ENCODE assay signal across 1 cellular context in the genomic region with DNA sequence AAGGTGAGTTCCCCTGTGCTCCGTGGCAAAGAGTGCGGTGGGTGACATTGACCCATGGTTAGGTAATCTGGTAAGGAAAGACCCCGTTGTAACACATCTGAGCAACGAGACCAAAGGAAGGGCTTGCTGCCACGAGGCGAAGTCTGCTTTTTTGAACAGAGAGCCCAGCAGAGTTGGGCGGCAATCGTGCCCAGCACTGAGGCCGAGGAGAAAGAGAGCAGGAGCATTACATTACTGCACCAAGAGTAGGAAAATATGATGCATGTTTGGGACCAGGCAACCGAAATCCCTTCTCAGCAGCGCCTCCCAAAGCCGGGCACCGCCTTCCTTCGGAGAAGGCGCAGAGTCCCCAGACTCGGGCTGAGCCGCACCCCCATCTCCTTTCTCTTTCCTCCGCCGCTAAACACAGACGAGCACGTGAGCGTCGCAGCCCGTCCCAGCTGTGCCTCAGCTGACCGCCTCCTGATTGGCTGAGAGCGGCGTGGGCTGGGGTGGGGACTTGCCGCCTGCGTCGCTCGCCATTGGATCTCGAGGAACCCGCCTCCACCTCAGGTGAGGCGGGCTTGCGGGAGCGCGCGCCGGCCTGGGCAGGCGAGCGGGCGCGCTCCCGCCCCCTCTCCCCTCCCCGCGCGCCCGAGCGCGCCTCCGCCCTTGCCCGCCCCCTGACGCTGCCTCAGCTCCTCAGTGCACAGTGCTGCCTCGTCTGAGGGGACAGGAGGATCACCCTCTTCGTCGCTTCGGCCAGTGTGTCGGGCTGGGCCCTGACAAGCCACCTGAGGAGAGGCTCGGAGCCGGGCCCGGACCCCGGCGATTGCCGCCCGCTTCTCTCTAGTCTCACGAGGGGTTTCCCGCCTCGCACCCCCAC.
TF ChIP-seq lines count a peak whose summit lies in the region.

A gene (plus strand): TSS at position 684 of the 865 bp plus-strand sequence. CDS start 292 bp downstream, outside the sequence.

TF ChIP-seq in HepG2, 621 proteins besides CTCF, POLR2A, EP300 and RAD21 (continued from another document and continues in another):
- TF ChIP-seq, protein P1, sequence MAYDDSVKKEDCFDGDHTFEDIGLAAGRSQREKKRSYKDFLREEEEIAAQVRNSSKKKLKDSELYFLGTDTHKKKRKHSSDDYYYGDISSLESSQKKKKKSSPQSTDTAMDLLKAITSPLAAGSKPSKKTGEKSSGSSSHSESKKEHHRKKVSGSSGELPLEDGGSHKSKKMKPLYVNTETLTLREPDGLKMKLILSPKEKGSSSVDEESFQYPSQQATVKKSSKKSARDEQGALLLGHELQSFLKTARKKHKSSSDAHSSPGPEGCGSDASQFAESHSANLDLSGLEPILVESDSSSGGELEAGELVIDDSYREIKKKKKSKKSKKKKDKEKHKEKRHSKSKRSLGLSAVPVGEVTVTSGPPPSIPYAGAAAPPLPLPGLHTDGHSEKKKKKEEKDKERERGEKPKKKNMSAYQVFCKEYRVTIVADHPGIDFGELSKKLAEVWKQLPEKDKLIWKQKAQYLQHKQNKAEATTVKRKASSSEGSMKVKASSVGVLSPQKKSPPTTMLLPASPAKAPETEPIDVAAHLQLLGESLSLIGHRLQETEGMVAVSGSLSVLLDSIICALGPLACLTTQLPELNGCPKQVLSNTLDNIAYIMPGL (CRISPR knock-in tag; IDR thresholded peaks at IDR 0.05; ENCODE audit: borderline replicate concordance in 1 of 2, low read depth in 1 of 2), result peak; percentile 14 to 55; a peak in 2 of 4 replicates
- TF ChIP-seq CAMTA2 (CRISPR knock-in tag; IDR thresholded peaks at IDR 0.05; ENCODE audit: borderline replicate concordance) (0 out of 2 replicates have a peak, but pooled peaks have one; percentile 35), ZNF781 (CRISPR knock-in tag; IDR thresholded peaks at IDR 0.05; ENCODE audit: borderline replicate concordance, not compliant biosample characterization) (no peak), ZNF788 (CRISPR knock-in tag; IDR thresholded peaks at IDR 0.05; ENCODE audit: borderline replicate concordance) (no peak), ELF4 (CRISPR knock-in tag; IDR thresholded peaks at IDR 0.05; ENCODE audit: borderline replicate concordance) (no peak), FOXC1 (CRISPR knock-in tag; IDR thresholded peaks at IDR 0.05; ENCODE audit: borderline replicate concordance) (peak; percentile 54; the same call in 1 of the 2 replicates), GPN1 (CRISPR knock-in tag; IDR thresholded peaks at IDR 0.05; ENCODE audit: borderline replicate concordance) (peak; percentile 72; the same call in 1 of the 2 replicates), ZNF616 (CRISPR knock-in tag; IDR thresholded peaks at IDR 0.05; ENCODE audit: low read depth) (peak; percentile 66; the same call in 1 of the 2 replicates), AGO2 (optimal IDR thresholded peaks at IDR 0.05; ENCODE audit: low read depth, low read length) (no peak), PHF21A (CRISPR knock-in tag; IDR thresholded peaks at IDR 0.05) (peak; percentile 42), TBX2 (CRISPR knock-in tag; IDR thresholded peaks at IDR 0.05; ENCODE audit: borderline replicate concordance) (peak; percentile 84), IKZF1 (IDR thresholded peaks at IDR 0.05) (no peak), KLF11 (CRISPR knock-in tag; IDR thresholded peaks at IDR 0.05) (peak; percentile 93; the same call in 1 of the 2 replicates), GATA4 (IDR thresholded peaks at IDR 0.05; ENCODE audit: borderline replicate concordance, low read depth) (peak; percentile 73), ZNF776 (CRISPR knock-in tag; IDR thresholded peaks at IDR 0.05) (0 out of 2 replicates have a peak, but pooled peaks have one; percentile 57)
- TF ChIP-seq, protein P2, sequence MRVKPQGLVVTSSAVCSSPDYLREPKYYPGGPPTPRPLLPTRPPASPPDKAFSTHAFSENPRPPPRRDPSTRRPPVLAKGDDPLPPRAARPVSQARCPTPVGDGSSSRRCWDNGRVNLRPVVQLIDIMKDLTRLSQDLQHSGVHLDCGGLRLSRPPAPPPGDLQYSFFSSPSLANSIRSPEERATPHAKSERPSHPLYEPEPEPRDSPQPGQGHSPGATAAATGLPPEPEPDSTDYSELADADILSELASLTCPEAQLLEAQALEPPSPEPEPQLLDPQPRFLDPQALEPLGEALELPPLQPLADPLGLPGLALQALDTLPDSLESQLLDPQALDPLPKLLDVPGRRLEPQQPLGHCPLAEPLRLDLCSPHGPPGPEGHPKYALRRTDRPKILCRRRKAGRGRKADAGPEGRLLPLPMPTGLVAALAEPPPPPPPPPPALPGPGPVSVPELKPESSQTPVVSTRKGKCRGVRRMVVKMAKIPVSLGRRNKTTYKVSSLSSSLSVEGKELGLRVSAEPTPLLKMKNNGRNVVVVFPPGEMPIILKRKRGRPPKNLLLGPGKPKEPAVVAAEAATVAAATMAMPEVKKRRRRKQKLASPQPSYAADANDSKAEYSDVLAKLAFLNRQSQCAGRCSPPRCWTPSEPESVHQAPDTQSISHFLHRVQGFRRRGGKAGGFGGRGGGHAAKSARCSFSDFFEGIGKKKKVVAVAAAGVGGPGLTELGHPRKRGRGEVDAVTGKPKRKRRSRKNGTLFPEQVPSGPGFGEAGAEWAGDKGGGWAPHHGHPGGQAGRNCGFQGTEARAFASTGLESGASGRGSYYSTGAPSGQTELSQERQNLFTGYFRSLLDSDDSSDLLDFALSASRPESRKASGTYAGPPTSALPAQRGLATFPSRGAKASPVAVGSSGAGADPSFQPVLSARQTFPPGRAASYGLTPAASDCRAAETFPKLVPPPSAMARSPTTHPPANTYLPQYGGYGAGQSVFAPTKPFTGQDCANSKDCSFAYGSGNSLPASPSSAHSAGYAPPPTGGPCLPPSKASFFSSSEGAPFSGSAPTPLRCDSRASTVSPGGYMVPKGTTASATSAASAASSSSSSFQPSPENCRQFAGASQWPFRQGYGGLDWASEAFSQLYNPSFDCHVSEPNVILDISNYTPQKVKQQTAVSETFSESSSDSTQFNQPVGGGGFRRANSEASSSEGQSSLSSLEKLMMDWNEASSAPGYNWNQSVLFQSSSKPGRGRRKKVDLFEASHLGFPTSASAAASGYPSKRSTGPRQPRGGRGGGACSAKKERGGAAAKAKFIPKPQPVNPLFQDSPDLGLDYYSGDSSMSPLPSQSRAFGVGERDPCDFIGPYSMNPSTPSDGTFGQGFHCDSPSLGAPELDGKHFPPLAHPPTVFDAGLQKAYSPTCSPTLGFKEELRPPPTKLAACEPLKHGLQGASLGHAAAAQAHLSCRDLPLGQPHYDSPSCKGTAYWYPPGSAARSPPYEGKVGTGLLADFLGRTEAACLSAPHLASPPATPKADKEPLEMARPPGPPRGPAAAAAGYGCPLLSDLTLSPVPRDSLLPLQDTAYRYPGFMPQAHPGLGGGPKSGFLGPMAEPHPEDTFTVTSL (CRISPR knock-in tag; IDR thresholded peaks at IDR 0.05; ENCODE audit: borderline replicate concordance), result 0 out of 2 replicates have a peak, but pooled peaks have one; percentile 15
- TF ChIP-seq, protein P3, sequence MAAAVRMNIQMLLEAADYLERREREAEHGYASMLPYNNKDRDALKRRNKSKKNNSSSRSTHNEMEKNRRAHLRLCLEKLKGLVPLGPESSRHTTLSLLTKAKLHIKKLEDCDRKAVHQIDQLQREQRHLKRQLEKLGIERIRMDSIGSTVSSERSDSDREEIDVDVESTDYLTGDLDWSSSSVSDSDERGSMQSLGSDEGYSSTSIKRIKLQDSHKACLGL (CRISPR knock-in tag; IDR thresholded peaks at IDR 0.05), result peak; percentile 88
- TF ChIP-seq, protein P4, sequence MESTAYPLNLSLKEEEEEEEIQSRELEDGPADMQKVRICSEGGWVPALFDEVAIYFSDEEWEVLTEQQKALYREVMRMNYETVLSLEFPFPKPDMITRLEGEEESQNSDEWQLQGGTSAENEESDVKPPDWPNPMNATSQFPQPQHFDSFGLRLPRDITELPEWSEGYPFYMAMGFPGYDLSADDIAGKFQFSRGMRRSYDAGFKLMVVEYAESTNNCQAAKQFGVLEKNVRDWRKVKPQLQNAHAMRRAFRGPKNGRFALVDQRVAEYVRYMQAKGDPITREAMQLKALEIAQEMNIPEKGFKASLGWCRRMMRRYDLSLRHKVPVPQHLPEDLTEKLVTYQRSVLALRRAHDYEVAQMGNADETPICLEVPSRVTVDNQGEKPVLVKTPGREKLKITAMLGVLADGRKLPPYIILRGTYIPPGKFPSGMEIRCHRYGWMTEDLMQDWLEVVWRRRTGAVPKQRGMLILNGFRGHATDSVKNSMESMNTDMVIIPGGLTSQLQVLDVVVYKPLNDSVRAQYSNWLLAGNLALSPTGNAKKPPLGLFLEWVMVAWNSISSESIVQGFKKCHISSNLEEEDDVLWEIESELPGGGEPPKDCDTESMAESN (CRISPR knock-in tag; conservative IDR thresholded peaks at IDR 0.05), result peak; percentile 24; the same call in 1 of the 2 replicates
- TF ChIP-seq, protein P5, sequence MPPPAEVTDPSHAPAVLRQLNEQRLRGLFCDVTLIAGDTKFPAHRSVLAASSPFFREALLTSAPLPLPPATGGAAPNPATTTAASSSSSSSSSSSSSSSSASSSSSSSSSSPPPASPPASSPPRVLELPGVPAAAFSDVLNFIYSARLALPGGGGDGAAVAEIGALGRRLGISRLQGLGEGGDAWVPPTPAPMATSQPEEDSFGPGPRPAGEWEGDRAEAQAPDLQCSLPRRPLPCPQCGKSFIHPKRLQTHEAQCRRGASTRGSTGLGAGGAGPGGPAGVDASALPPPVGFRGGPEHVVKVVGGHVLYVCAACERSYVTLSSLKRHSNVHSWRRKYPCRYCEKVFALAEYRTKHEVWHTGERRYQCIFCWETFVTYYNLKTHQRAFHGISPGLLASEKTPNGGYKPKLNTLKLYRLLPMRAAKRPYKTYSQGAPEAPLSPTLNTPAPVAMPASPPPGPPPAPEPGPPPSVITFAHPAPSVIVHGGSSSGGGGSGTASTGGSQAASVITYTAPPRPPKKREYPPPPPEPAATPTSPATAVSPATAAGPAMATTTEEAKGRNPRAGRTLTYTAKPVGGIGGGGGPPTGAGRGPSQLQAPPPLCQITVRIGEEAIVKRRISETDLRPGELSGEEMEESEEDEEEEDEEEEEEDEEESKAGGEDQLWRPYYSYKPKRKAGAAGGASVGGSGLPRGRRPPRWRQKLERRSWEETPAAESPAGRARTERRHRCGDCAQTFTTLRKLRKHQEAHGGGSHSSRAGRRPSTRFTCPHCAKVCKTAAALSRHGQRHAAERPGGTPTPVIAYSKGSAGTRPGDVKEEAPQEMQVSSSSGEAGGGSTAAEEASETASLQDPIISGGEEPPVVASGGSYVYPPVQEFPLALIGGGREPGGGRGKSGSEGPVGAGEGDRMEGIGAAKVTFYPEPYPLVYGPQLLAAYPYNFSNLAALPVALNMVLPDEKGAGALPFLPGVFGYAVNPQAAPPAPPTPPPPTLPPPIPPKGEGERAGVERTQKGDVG (CRISPR knock-in tag; IDR thresholded peaks at IDR 0.05; ENCODE audit: borderline replicate concordance), result no peak
- TF ChIP-seq, protein P6, sequence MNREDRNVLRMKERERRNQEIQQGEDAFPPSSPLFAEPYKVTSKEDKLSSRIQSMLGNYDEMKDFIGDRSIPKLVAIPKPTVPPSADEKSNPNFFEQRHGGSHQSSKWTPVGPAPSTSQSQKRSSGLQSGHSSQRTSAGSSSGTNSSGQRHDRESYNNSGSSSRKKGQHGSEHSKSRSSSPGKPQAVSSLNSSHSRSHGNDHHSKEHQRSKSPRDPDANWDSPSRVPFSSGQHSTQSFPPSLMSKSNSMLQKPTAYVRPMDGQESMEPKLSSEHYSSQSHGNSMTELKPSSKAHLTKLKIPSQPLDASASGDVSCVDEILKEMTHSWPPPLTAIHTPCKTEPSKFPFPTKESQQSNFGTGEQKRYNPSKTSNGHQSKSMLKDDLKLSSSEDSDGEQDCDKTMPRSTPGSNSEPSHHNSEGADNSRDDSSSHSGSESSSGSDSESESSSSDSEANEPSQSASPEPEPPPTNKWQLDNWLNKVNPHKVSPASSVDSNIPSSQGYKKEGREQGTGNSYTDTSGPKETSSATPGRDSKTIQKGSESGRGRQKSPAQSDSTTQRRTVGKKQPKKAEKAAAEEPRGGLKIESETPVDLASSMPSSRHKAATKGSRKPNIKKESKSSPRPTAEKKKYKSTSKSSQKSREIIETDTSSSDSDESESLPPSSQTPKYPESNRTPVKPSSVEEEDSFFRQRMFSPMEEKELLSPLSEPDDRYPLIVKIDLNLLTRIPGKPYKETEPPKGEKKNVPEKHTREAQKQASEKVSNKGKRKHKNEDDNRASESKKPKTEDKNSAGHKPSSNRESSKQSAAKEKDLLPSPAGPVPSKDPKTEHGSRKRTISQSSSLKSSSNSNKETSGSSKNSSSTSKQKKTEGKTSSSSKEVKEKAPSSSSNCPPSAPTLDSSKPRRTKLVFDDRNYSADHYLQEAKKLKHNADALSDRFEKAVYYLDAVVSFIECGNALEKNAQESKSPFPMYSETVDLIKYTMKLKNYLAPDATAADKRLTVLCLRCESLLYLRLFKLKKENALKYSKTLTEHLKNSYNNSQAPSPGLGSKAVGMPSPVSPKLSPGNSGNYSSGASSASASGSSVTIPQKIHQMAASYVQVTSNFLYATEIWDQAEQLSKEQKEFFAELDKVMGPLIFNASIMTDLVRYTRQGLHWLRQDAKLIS (CRISPR knock-in tag; IDR thresholded peaks at IDR 0.05), result 0 out of 2 replicates have a peak, but pooled peaks have one; percentile 37
